ENCODE assay signal across 28 cellular contexts in genomic region chr11:1134848-1135445, GRCh38. TPM values are rescaled to one million over a fixed set of nuclear protein-coding genes. Genes with fewer than 3 reads are reported as not detected.
"Had no signal": no experiment of that assay in that cellular context is flagged by ENCODE, and none has a peak within 500 bp of the region (broad histone marks: within the 10 kb centered on the region; RNA-seq: fewer than 3 reads in every experiment).

No MANE protein-coding gene starts in this region.

- H3K4me1 Mint-ChIP-seq: naive B cell; stimulated activated naive B cell treated with anti-CD40 and anti-IgM and Interleukin-4, amounts not matched to agents 10 μg/mL and 1 μg/mL and 100 μg/mL, for 72 hours had no signal

- H3K4me2 ChIP-seq: smooth muscle cell had no signal

- H3K9me3 ChIP-seq: ovary, testis, thyroid gland had no signal

- H3K36me3 Mint-ChIP-seq: mesothelial cell of epicardium had no signal

- H3K27ac Mint-ChIP-seq: mesothelial cell of epicardium; naive B cell; natural killer cell treated with Interleukin-12 subunit alpha and Interleukin-12 subunit beta and Interleukin-15 and Interleukin-18, amount 100 ng/mL, for 72 hours; progenitor cell of endocrine pancreas; stimulated activated naive B cell treated with anti-CD40 and anti-IgM and Interleukin-4, amounts not matched to agents 10 μg/mL and 1 μg/mL and 100 μg/mL, for 72 hours had no signal

- H3K4me3 ChIP-seq: left ventricle myocardium inferior, lung, ovary, right atrium auricular region, right lobe of liver, smooth muscle cell, stomach, testis, thyroid gland, transverse colon, upper lobe of left lung, vagina had no signal

- H3K4me1 ChIP-seq: left ventricle myocardium inferior, right atrium auricular region, right lobe of liver, testis, thyroid gland, transverse colon, upper lobe of left lung, vagina had no signal

- H3K36me3 ChIP-seq: left ventricle myocardium inferior, ovary, right atrium auricular region, right lobe of liver, stomach, thyroid gland, transverse colon, upper lobe of left lung, vagina had no signal

- H3K27me3 ChIP-seq: ovary, right atrium auricular region, right lobe of liver, testis, thyroid gland, upper lobe of left lung, vagina had no signal

- DNase-seq: islet precursor cell; left ventricle myocardium inferior; mesendoderm; naive B cell; ovary; right lobe of liver; stimulated activated CD4-positive, alpha-beta T cell treated with anti-CD3 and anti-CD28 coated beads, Interleukin-1b, Interleukin-23, amount 100 ng/mL, for 48 hours; stimulated activated CD4-positive, alpha-beta T cell treated with anti-CD3 and anti-CD28 coated beads, Interleukin-2, amount 100 ng/mL, for 48 hours; stimulated activated naive B cell treated with anti-CD40 and anti-IgM and Interleukin-4, amounts not matched to agents 10 μg/mL and 1 μg/mL and 100 μg/mL, for 72 hours; stimulated activated naive CD8-positive, alpha-beta T cell treated with anti-CD3 and anti-CD28 coated beads, Interleukin-15, Interleukin-2, amounts not matched to agents 100 U/mL and 50 U/mL, for 24 hours; stomach; testis; thyroid gland; transverse colon; upper lobe of left lung had no signal

- H3K4me3 Mint-ChIP-seq: mesothelial cell of epicardium; naive B cell; natural killer cell treated with Interleukin-12 subunit alpha and Interleukin-12 subunit beta and Interleukin-15 and Interleukin-18, amount 100 ng/mL, for 72 hours; stimulated activated naive B cell treated with anti-CD40 and anti-IgM and Interleukin-4, amounts not matched to agents 10 μg/mL and 1 μg/mL and 100 μg/mL, for 72 hours had no signal

- H3K27ac ChIP-seq: left ventricle myocardium inferior, ovary, right atrium auricular region, right lobe of liver, stomach, testis, thyroid gland, transverse colon, upper lobe of left lung, vagina had no signal

- ATAC-seq: natural killer cell treated with Interleukin-12 subunit alpha and Interleukin-12 subunit beta and Interleukin-15 and Interleukin-18, amount 100 ng/mL, for 72 hours; right lobe of liver; stimulated activated naive B cell treated with anti-CD40 and anti-IgM and Interleukin-4, amounts not matched to agents 10 μg/mL and 1 μg/mL and 100 μg/mL, for 72 hours; stimulated activated naive CD8-positive, alpha-beta T cell treated with anti-CD3 and anti-CD28 coated beads, Interleukin-15, Interleukin-2, amounts not matched to agents 100 U/mL and 50 U/mL, for 24 hours had no signal

RNA-seq across cellular contexts. Expression of gene MUC5AC, which starts 22.8 kb away (rescaled TPM):
- total RNA-seq: kidney epithelial cell; left ventricle myocardium inferior; mesothelial cell of epicardium; natural killer cell treated with Interleukin-12 subunit alpha and Interleukin-12 subunit beta and Interleukin-15 and Interleukin-18, amount 100 ng/mL, for 72 hours; omental fat pad; progenitor cell of endocrine pancreas; pulmonary artery endothelial cell; renal cortical epithelial cell; right atrium auricular region; right lobe of liver; smooth muscle cell; thyroid gland; transverse colon; urinary bladder; vagina had no signal
- polyA plus RNA-seq: neural cell, ovary, smooth muscle cell, urinary bladder had no signal
